ENCODE assay signal across 1 cellular context in genomic region chr3:13009946-13010315, GRCh38.
TF ChIP-seq lines count a peak whose summit lies in the region.

No MANE protein-coding gene starts in this region.

TF ChIP-seq in GM12878, 131 proteins besides CTCF, POLR2A, EP300 and RAD21 (continued from another document):
- TF ChIP-seq ZNF687 (IDR thresholded peaks at IDR 0.05), result peak; percentile 44; the same call in 1 of the 2 replicates
- TF ChIP-seq SMARCA5 (IDR thresholded peaks at IDR 0.05), result 0 out of 2 replicates have a peak, but pooled peaks have one; percentile 37
- TF ChIP-seq PAX5 (IDR thresholded peaks at IDR 0.05; ENCODE audit: borderline replicate concordance, low read depth, low read length), result 0 out of 2 replicates have a peak, but pooled peaks have one; percentile 16
- TF ChIP-seq IRF4 (IDR thresholded peaks at IDR 0.05; ENCODE audit: low read depth, low read length), result 0 out of 2 replicates have a peak, but pooled peaks have one; percentile 12
